In the genomic region with DNA sequence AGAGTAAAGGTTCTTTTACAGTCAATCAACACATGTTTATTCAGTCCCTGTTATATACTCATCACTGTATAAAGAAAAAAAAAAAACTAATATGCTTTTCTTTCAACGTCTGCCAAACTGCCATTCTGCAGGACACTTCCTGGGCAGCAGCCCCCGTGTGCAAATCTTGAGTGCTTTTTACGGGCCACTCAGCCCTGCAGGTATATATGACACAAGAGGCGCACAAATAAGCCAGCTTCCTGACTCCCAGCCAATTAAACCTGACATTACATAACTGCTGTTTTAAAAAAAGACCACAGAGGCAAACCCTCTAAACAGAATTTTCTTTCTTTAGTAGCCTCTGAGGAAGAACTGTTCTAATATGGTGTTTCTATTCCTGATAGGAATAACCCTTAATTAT, we compare ENCODE assay signal across 16 cellular contexts.
DNase-seq lines count a peak whose midpoint lies in the region; ATAC-seq and TF ChIP-seq lines count a peak whose summit lies in the region.
"Had no signal": no experiment of that assay in that cellular context is flagged by ENCODE, and none has a peak within 500 bp of the region (broad histone marks: within the 10 kb centered on the region; RNA-seq: fewer than 3 reads in every experiment).

No MANE protein-coding gene starts in this region.

- peaks cover 33% of the 10 kb centered on the region for H3K9me3 Mint-ChIP-seq in Caco-2 (ENCODE audit: unreplicated experiment)
- H3K9me3 Mint-ChIP-seq in activated naive CD4-positive, alpha-beta T cell treated with anti-CD3 and anti-CD28 coated beads, Interleukin-2, amount 50 U/mL, for 72 hours, result peaks cover 9% of the 10 kb centered on the region in 2 donors

- H3K4me3 Mint-ChIP-seq in Caco-2 (ENCODE audit: unreplicated experiment), result no peak overlapping the region
- H3K4me3 Mint-ChIP-seq: activated CD8-positive, alpha-beta T cell treated with anti-CD3 and anti-CD28 coated beads, Interleukin-2, amount 10 ng/mL, durations not matched to agents 7 days and 5 days; activated T-cell treated with anti-CD3 and anti-CD28 coated beads, Interleukin-2, amount 50 U/mL, for 72 hours; GM23338; naive thymus-derived CD4-positive, alpha-beta T cell had no signal

- DNase-seq in Caco-2, result no peak
- DNase-seq in NCI-H1092 (lab: John Stamatoyannopoulos, UW), result peak; percentile 61
- DNase-seq in NCI-H510A (lab: John Stamatoyannopoulos, UW), result peak; percentile 36
- peak; percentile 44 for DNase-seq in cerebellum (ENCODE audit: low spot score)
- no peak for DNase-seq in activated naive CD4-positive, alpha-beta T cell treated with anti-CD3 and anti-CD28 coated beads, Interleukin-2, amount 50 U/mL, for 72 hours (ENCODE audit: low spot score in 2 of 2)
- no peak for DNase-seq in NCI-H82 (lab: John Stamatoyannopoulos, UW)
- no peak for DNase-seq in ureter (ENCODE audit: low spot score)
- DNase-seq: activated CD8-positive, alpha-beta T cell treated with anti-CD3 and anti-CD28 coated beads, Interleukin-2, amount 10 ng/mL, durations not matched to agents 7 days and 5 days; activated T-cell treated with anti-CD3 and anti-CD28 coated beads, Interleukin-2, amount 50 U/mL, for 72 hours; naive thymus-derived CD4-positive, alpha-beta T cell; NCI-H1048; WERI-Rb-1 had no signal

- no peaks in the 10 kb centered on the region for H3K27me3 ChIP-seq in Caco-2 (replicated peaks; ENCODE audit: control insufficient read depth, insufficient read depth, low read length)

- H3K4me1 Mint-ChIP-seq in Caco-2 (ENCODE audit: low read depth, unreplicated experiment), result peaks cover 57% of the 10 kb centered on the region
- H3K4me1 Mint-ChIP-seq: naive thymus-derived CD4-positive, alpha-beta T cell had no signal

- H3K27me3 Mint-ChIP-seq in Caco-2 (ENCODE audit: insufficient read depth, unreplicated experiment), result no peaks in the 10 kb centered on the region
- H3K27me3 Mint-ChIP-seq: progenitor cell of endocrine pancreas had no signal

- POLR2A ChIA-PET in Caco-2 (lab: Charles Lee), result no interaction called here

- peak overlapping the region; percentile 16 for H3K27ac Mint-ChIP-seq in Caco-2 (ENCODE audit: unreplicated experiment)
- no peak overlapping the region for H3K27ac Mint-ChIP-seq in activated naive CD4-positive, alpha-beta T cell treated with anti-CD3 and anti-CD28 coated beads, Interleukin-2, amount 50 U/mL, for 72 hours
- H3K27ac Mint-ChIP-seq: activated CD8-positive, alpha-beta T cell treated with anti-CD3 and anti-CD28 coated beads, Interleukin-2, amount 10 ng/mL, durations not matched to agents 7 days and 5 days; activated T-cell treated with anti-CD3 and anti-CD28 coated beads, Interleukin-2, amount 50 U/mL, for 72 hours; GM23338; naive thymus-derived CD4-positive, alpha-beta T cell; progenitor cell of endocrine pancreas had no signal

- H3K4me1 ChIP-seq in Caco-2, result peaks cover 57% of the 10 kb centered on the region

- H3K36me3 ChIP-seq in Caco-2 (ENCODE audit: control insufficient read depth, insufficient read depth, low read length), result no peaks in the 10 kb centered on the region
- H3K36me3 ChIP-seq: WERI-Rb-1 had no signal

- no peak overlapping the region for H3K4me3 ChIP-seq in Caco-2 (ENCODE audit: low read depth, low read length)
- H3K4me3 ChIP-seq: GM23338, smooth muscle cell had no signal

- ATAC-seq in activated naive CD4-positive, alpha-beta T cell treated with anti-CD3 and anti-CD28 coated beads, Interleukin-2, amount 50 U/mL, for 72 hours, result no peak
- no peak for ATAC-seq in GM18511 (IDR thresholded peaks at IDR 0.05; ENCODE audit: unreplicated experiment)
- ATAC-seq: activated CD8-positive, alpha-beta T cell treated with anti-CD3 and anti-CD28 coated beads, Interleukin-2, amount 10 ng/mL, durations not matched to agents 7 days and 5 days; activated T-cell treated with anti-CD3 and anti-CD28 coated beads, Interleukin-2, amount 50 U/mL, for 72 hours; GM23338; naive thymus-derived CD4-positive, alpha-beta T cell had no signal

- CTCF ChIA-PET in Caco-2 (lab: Charles Lee), result no interaction called here

- peaks cover 10% of the 10 kb centered on the region; the same call in 1 of the 2 replicates for H3K9me3 ChIP-seq in Caco-2

- H3K36me3 Mint-ChIP-seq in Caco-2 (ENCODE audit: insufficient read depth, unreplicated experiment), result peaks cover 33% of the 10 kb centered on the region
- no peaks in the 10 kb centered on the region for H3K36me3 Mint-ChIP-seq in activated naive CD4-positive, alpha-beta T cell treated with anti-CD3 and anti-CD28 coated beads, Interleukin-2, amount 50 U/mL, for 72 hours
- H3K36me3 Mint-ChIP-seq: naive thymus-derived CD4-positive, alpha-beta T cell had no signal

- TF ChIP-seq CTCF in Caco-2 (IDR thresholded peaks at IDR 0.05; ENCODE audit: insufficient read depth in 1 of 2, low read depth in 1 of 2, low read length in 1 of 2, severe bottlenecking in 1 of 2, unreplicated experiment in 1 of 2), result no peak

- no TSS peak for BruUV-seq in Caco-2 (replicated peaks; lab: Mats Ljungman, UMichigan)

- intact Hi-C loops in Caco-2 (cut with micrococcal nuclease; ENCODE audit: unreplicated experiment), result no loop called here

Comparison
In these comparisons a context has a peak if more than half of its experiments do, and no peak if none do; other contexts are left out.
1. DNase-seq: peak in NCI-H1092 (single experiment), NCI-H510A (single experiment) and cerebellum (single experiment); none in Caco-2 (0 of 2), activated naive CD4-positive, alpha-beta T cell treated with anti-CD3 and anti-CD28 coated beads, Interleukin-2, amount 50 U/mL, for 72 hours (0 of 2), NCI-H82 (single experiment) and ureter (single experiment).